ENCODE assay signal across 8 cellular contexts in genomic region chr2:165794520-165794882, GRCh38. TPM values are rescaled to one million over a fixed set of nuclear protein-coding genes. Genes with fewer than 3 reads are reported as not detected.
DNase-seq lines count a peak whose midpoint lies in the region; ATAC-seq, FAIRE-seq and TF ChIP-seq lines count a peak whose summit lies in the region.

No MANE protein-coding gene starts in this region.

- intact Hi-C loops in breast epithelium (cut with DNase I; ENCODE audit: low total_unique reads): no loop called here

- DNase-seq in COR-L47 (lab: John Stamatoyannopoulos, UW) (peak; percentile 30), SW480 (ENCODE audit: low spot score) (peak; percentile 38), breast epithelium (ENCODE audit: low spot score in 2 of 2) (peak; percentile 52 to 66), keratinocyte (ENCODE audit: low read depth, low spot score) (no peak), OCI-M2 (lab: John Stamatoyannopoulos, UW; ENCODE audit: unreplicated experiment) (no peak)
- peak; percentile 48 to 59 for DNase-seq in stimulated activated CD4-positive, alpha-beta T cell treated with anti-CD3 and anti-CD28 coated beads, Interleukin-2, amount 100 ng/mL, for 24 hours

- TF ChIP-seq CTCF in breast epithelium (IDR thresholded peaks at IDR 0.05) (no peak), keratinocyte (optimal IDR thresholded peaks at IDR 0.05 in 1 of 3, IDR thresholded peaks at IDR 0.05 in 1 of 3, conservative IDR thresholded peaks at IDR 0.05 in 1 of 3; ENCODE audit: extremely low read depth in 1 of 3, insufficient read depth in 2 of 3, low read length in 3 of 3) (no peak)

- H3K4me2 ChIP-seq in keratinocyte (ENCODE audit: control insufficient read depth, extremely low read depth, insufficient read depth, low read depth, low read length): peak overlapping the region; percentile 99

- FAIRE-seq in keratinocyte (lab: Jason Lieb, UNC): peak; percentile 71

- H3K9ac ChIP-seq in keratinocyte (ENCODE audit: control insufficient read depth, extremely low read depth, insufficient read depth, low read length): peak overlapping the region; percentile 95

- H3K79me2 ChIP-seq in keratinocyte (ENCODE audit: control insufficient read depth, insufficient read depth, low read length): peaks cover 42% of the 10 kb centered on the region

- ATAC-seq in GM19452 (IDR thresholded peaks at IDR 0.05; ENCODE audit: unreplicated experiment): peak; percentile 97
- ATAC-seq in HG03521 (IDR thresholded peaks at IDR 0.05; ENCODE audit: unreplicated experiment): peak; percentile 96

- dilution Hi-C loops in keratinocyte (cut with MboI; ENCODE audit: extremely low pct_ligation_motif_present, low sequenced_read_pairs): no loop called here

- H3K4me3 ChIP-seq in breast epithelium (peak overlapping the region; percentile 43 to 73 (median 70)), keratinocyte (ENCODE audit: control insufficient read depth in 2 of 3, extremely low read depth in 1 of 3, insufficient read depth in 2 of 3, low read depth in 1 of 3, low read length in 3 of 3) (peak overlapping the region; percentile 90 to 99 (median 96))

- H3K9me3 ChIP-seq in breast epithelium (no peaks in the 10 kb centered on the region), keratinocyte (ENCODE audit: control insufficient read depth, low read depth, low read length) (no peaks in the 10 kb centered on the region)

- H3K27ac ChIP-seq in breast epithelium (peak overlapping the region; percentile 93 to 97), keratinocyte (ENCODE audit: control insufficient read depth, insufficient read depth, low read length) (peak overlapping the region; percentile 97)

- TF ChIP-seq POLR2A in breast epithelium (IDR thresholded peaks at IDR 0.05): no peak

- H3K36me3 ChIP-seq in breast epithelium (no peaks in the 10 kb centered on the region), keratinocyte (ENCODE audit: control insufficient read depth in 2 of 2, extremely low read depth in 1 of 2, insufficient read depth in 2 of 2, low read length in 2 of 2) (peaks cover 0 to 2% of the 10 kb centered on the region in 2 experiments)

- H2AFZ ChIP-seq in keratinocyte (ENCODE audit: control insufficient read depth, low read length): peak overlapping the region; percentile 96

- H3K27me3 ChIP-seq in breast epithelium (no peaks in the 10 kb centered on the region), keratinocyte (ENCODE audit: control insufficient read depth, extremely low read depth, insufficient read depth, low read length) (no peaks in the 10 kb centered on the region)

- H3K9me1 ChIP-seq in keratinocyte (ENCODE audit: control insufficient read depth, extremely low read depth, insufficient read depth, low read length): no peaks in the 10 kb centered on the region

- H4K20me1 ChIP-seq in keratinocyte (ENCODE audit: control insufficient read depth, extremely low read depth, insufficient read depth, low read length): no peaks in the 10 kb centered on the region

- H3K4me1 ChIP-seq in breast epithelium (no peaks in the 10 kb centered on the region), keratinocyte (ENCODE audit: control insufficient read depth, extremely low read depth, insufficient read depth, low read length) (peaks cover 11% of the 10 kb centered on the region)

RNA-seq across cellular contexts. Expression of gene GALNT3, which starts 0.5 kb away (rescaled TPM):
- total RNA-seq in breast epithelium: 10 to 100 TPM in 2 of 3 donors, 1 to 10 TPM in 1; 2.4 to 58.5 (median 36.7) TPM
- polyA plus RNA-seq in keratinocyte: 23.9 to 70.3 TPM (median 34.4 TPM) in 3 replicates
- 53.5 TPM for polyA plus RNA-seq in keratinocyte (2011; ENCODE audit: low read depth)
- polyA plus RNA-seq in keratinocyte (2011; cell fraction: cytosol; rRNA removed): 14.9 and 39.5 TPM in 2 replicates
- 40.5 and 68.6 TPM in 2 replicates for polyA plus RNA-seq in keratinocyte (2011; cell fraction: nucleus; rRNA removed)
- 43.8 and 51.9 TPM in 2 replicates for polyA plus RNA-seq in keratinocyte (2012; ENCODE audit: low replicate concordance)
- polyA minus RNA-seq in keratinocyte: 15.2 to 71.4 TPM (median 24.6 TPM) in 3 replicates
- polyA minus RNA-seq in keratinocyte (2011; cell fraction: cytosol; rRNA and poly(A)+ RNA removed): 78.8 TPM
- 78.8 and 86.1 TPM in 2 replicates for polyA minus RNA-seq in keratinocyte (2011; cell fraction: nucleus; rRNA and poly(A)+ RNA removed)

Comparison
In these comparisons a context has a peak if more than half of its experiments do, and no peak if none do; other contexts are left out.
1. DNase-seq: peak in COR-L47 (single experiment), SW480 (single experiment), breast epithelium (2 of 2) and stimulated activated CD4-positive, alpha-beta T cell treated with anti-CD3 and anti-CD28 coated beads, Interleukin-2, amount 100 ng/mL, for 24 hours (2 of 2); none in keratinocyte (single experiment) and OCI-M2 (single experiment).